18 cellular contexts compared by ENCODE assay signal in genomic region chr7:158416283-158416933, GRCh38.
DNase-seq lines count a peak whose midpoint lies in the region; ATAC-seq and TF ChIP-seq lines count a peak whose summit lies in the region.
"Had no signal": no experiment of that assay in that cellular context is flagged by ENCODE, and none has a peak within 500 bp of the region (broad histone marks: within the 10 kb centered on the region; RNA-seq: fewer than 3 reads in every experiment).

No MANE protein-coding gene starts in this region.

- H3K4me3 Mint-ChIP-seq in stimulated activated naive B cell treated with anti-CD40 and anti-IgM and Interleukin-4, amounts not matched to agents 10 μg/mL and 1 μg/mL and 100 μg/mL, for 72 hours, result no peak overlapping the region
- H3K4me3 Mint-ChIP-seq: CD8-positive, alpha-beta memory T cell had no signal

- H3K27ac ChIP-seq in liver (ENCODE audit: low read depth in 1 of 2, low read length in 2 of 2) (no peak overlapping the region), brain microvascular endothelial cell (no peak overlapping the region)
- H3K27ac ChIP-seq: BLaER1, RWPE1, SJCRH30 had no signal

- no peak for ATAC-seq in stimulated activated naive B cell treated with anti-CD40 and anti-IgM and Interleukin-4, amounts not matched to agents 10 μg/mL and 1 μg/mL and 100 μg/mL, for 72 hours (replicated peaks)
- ATAC-seq in left colon, result no peak
- no peak for ATAC-seq in HG02763 (IDR thresholded peaks at IDR 0.05; ENCODE audit: unreplicated experiment)

- in situ Hi-C loops in brain microvascular endothelial cell (cut with HindIII; ENCODE audit: low pct_ligation_motif_present, low sequenced_read_pairs), result no loop called here

- 68% methylated on average over 5 of the region's 5 CpGs for WGBS in liver

- H3K4me1 ChIP-seq in liver (ENCODE audit: control insufficient read depth in 4 of 4, insufficient read depth in 4 of 4, low read length in 3 of 4), result no peaks in the 10 kb centered on the region
- H3K4me1 ChIP-seq: BLaER1, SJCRH30 had no signal

- no peaks in the 10 kb centered on the region for H3K36me3 Mint-ChIP-seq in stimulated activated naive B cell treated with anti-CD40 and anti-IgM and Interleukin-4, amounts not matched to agents 10 μg/mL and 1 μg/mL and 100 μg/mL, for 72 hours
- H3K36me3 Mint-ChIP-seq: CD8-positive, alpha-beta memory T cell had no signal

- no peaks in the 10 kb centered on the region for H3K27me3 Mint-ChIP-seq in stimulated activated naive B cell treated with anti-CD40 and anti-IgM and Interleukin-4, amounts not matched to agents 10 μg/mL and 1 μg/mL and 100 μg/mL, for 72 hours
- H3K27me3 Mint-ChIP-seq: CD8-positive, alpha-beta memory T cell had no signal

- H3K9ac ChIP-seq in liver (ENCODE audit: low read depth in 1 of 2, low read length in 2 of 2), result no peak overlapping the region
- H3K9ac ChIP-seq: BLaER1 had no signal

- H3K4me1 Mint-ChIP-seq in stimulated activated naive B cell treated with anti-CD40 and anti-IgM and Interleukin-4, amounts not matched to agents 10 μg/mL and 1 μg/mL and 100 μg/mL, for 72 hours, result no peaks in the 10 kb centered on the region
- H3K4me1 Mint-ChIP-seq: CD8-positive, alpha-beta memory T cell had no signal

- H3K9me3 Mint-ChIP-seq in stimulated activated naive B cell treated with anti-CD40 and anti-IgM and Interleukin-4, amounts not matched to agents 10 μg/mL and 1 μg/mL and 100 μg/mL, for 72 hours, result peaks cover 9 to 14% of the 10 kb centered on the region in 2 donors
- H3K9me3 Mint-ChIP-seq: CD8-positive, alpha-beta memory T cell had no signal

- H3K27me3 ChIP-seq in liver (ENCODE audit: control insufficient read depth in 4 of 4, insufficient read depth in 4 of 4, low read length in 3 of 4), result no peaks in the 10 kb centered on the region
- no peaks in the 10 kb centered on the region for H3K27me3 ChIP-seq in brain microvascular endothelial cell (replicated peaks)
- H3K27me3 ChIP-seq: BLaER1 had no signal

- H3K27ac Mint-ChIP-seq in stimulated activated naive B cell treated with anti-CD40 and anti-IgM and Interleukin-4, amounts not matched to agents 10 μg/mL and 1 μg/mL and 100 μg/mL, for 72 hours, result peak overlapping the region; percentile 38
- H3K27ac Mint-ChIP-seq: CD8-positive, alpha-beta memory T cell had no signal

- intact Hi-C loops in left colon (cut with DNase I, micrococcal nuclease), result no loop called here

- H3K4me3 ChIP-seq in liver (ENCODE audit: low read depth in 1 of 3, low read length in 3 of 3) (no peak overlapping the region), brain microvascular endothelial cell (ENCODE audit: low read depth, low read length) (no peak overlapping the region)
- H3K4me3 ChIP-seq: BLaER1, SJCRH30 had no signal

- TF ChIP-seq RAD21 in liver (IDR thresholded peaks at IDR 0.05), result no peak

- TF ChIP-seq CTCF in liver (IDR thresholded peaks at IDR 0.05; ENCODE audit: low read depth, low read length, missing input control) (no peak), brain microvascular endothelial cell (IDR thresholded peaks at IDR 0.05; ENCODE audit: low read depth, low read length, missing control alignments) (no peak)

- H3K36me3 ChIP-seq in liver (ENCODE audit: control insufficient read depth in 4 of 4, insufficient read depth in 3 of 4, low read depth in 1 of 4, low read length in 3 of 4), result no peaks in the 10 kb centered on the region
- no peaks in the 10 kb centered on the region for H3K36me3 ChIP-seq in brain microvascular endothelial cell (replicated peaks)
- H3K36me3 ChIP-seq: BLaER1, SJCRH30 had no signal

- peaks cover 0 to 7% (median 0%) of the 10 kb centered on the region in 4 donors for H3K9me3 ChIP-seq in liver (ENCODE audit: control insufficient read depth in 4 of 4, low read length in 3 of 4)
- H3K9me3 ChIP-seq: SJCRH30 had no signal

- peak; percentile 8 for DNase-seq in NCI-H345 (lab: John Stamatoyannopoulos, UW)
- DNase-seq in NCI-H345 treated with DMSO at 0.1 percent for 48 hours (lab: John Stamatoyannopoulos, UW; ENCODE audit: unreplicated experiment), result no peak
- DNase-seq in NCI-H69 (lab: John Stamatoyannopoulos, UW), result peak; percentile 51
- DNase-seq in stimulated activated naive B cell treated with anti-CD40 and anti-IgM and Interleukin-4, amounts not matched to agents 10 μg/mL and 1 μg/mL and 100 μg/mL, for 72 hours, result no peak
- no peak for DNase-seq in brain microvascular endothelial cell
- DNase-seq in left colon, result no peak
- DNase-seq: 8988T; CD8-positive, alpha-beta memory T cell; KBM-7; NCI-H1048; NCI-H187 treated with DMSO at 0.1 percent for 48 hours; NCI-H2171; NCI-H526; SJCRH30 had no signal

TF ChIP-seq in liver, 16 proteins besides CTCF, POLR2A, EP300 and RAD21:
- TF ChIP-seq ATF3 (IDR thresholded peaks at IDR 0.05) (no peak), MAX (IDR thresholded peaks at IDR 0.05) (no peak), NR2F2 (IDR thresholded peaks at IDR 0.05) (peak; percentile 29), EGR1 (IDR thresholded peaks at IDR 0.05; ENCODE audit: low read depth in 2 of 2) (no peak), JUND (IDR thresholded peaks at IDR 0.05) (no peak), HNF4A (conservative IDR thresholded peaks at IDR 0.05) (no peak), SP1 (IDR thresholded peaks at IDR 0.05) (no peak)
TF ChIP-seq in liver: peak in this region for 1.

Comparison
In these comparisons a context has a peak if more than half of its experiments do, and no peak if none do; other contexts are left out.
1. DNase-seq: peak in NCI-H345 (single experiment) and NCI-H69 (single experiment); none in NCI-H345 treated with DMSO at 0.1 percent for 48 hours (single experiment), stimulated activated naive B cell treated with anti-CD40 and anti-IgM and Interleukin-4, amounts not matched to agents 10 μg/mL and 1 μg/mL and 100 μg/mL, for 72 hours (single experiment), brain microvascular endothelial cell (single experiment) and left colon (0 of 2).